ENCODE assay signal across 8 cellular contexts in the genomic region with DNA sequence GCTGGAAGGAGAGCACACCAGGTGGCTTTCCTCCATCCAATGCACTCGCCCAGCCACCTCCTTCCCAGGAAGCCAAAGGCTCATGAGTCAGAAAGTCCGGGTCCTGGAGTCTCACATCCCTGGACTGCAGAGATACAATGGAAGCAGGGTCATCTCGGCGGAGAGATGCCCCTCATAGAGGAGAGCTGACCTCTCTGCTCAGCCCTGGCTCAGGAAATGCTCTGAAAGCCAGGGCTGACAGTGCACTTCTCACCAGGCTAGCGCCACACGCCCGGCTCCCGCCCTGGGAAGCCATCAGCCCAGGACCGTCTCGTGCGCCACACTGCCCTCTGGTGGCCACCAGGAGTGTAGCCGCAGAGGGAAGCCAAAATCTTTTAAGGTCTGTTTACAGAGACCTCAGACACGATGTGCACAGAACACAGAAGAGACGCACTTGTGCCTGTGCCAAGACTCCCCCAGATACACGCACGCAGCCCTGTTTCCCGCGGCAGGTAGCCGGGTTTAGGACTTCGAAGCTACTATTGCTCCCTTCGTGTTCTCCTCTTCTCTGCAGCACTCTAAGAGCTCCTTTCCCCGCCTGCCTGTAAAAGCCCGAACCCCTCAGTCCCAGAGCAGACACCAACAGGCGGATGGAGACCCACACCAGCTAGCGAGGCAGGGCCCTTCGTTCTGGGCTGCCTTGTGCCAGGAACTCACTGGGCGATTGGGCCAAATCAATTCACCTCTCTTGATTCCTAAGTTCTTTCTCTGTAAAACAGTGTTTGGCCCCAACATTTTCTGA. TPM values are rescaled to one million over a fixed set of nuclear protein-coding genes. Genes with fewer than 3 reads are reported as not detected.
DNase-seq lines count a peak whose midpoint lies in the region; ATAC-seq and TF ChIP-seq lines count a peak whose summit lies in the region.

No MANE protein-coding gene starts in this region.

- no TSS peak for BruUV-seq in A673 (replicated peaks; lab: Mats Ljungman, UMichigan)

- CTCF ChIA-PET in A673 (lab: Charles Lee) = interaction anchor here (1.7 kb wide), 1 partner anchor 203 kb away, joined by 6 read pairs; no protein-coding TSS in a partner anchor

- peak; percentile 92 for TF ChIP-seq CTCF in A673 (conservative IDR thresholded peaks at IDR 0.05; ENCODE audit: low read depth, low read length)
- peak; percentile 92 for TF ChIP-seq CTCF in kidney epithelial cell (IDR thresholded peaks at IDR 0.05; ENCODE audit: insufficient read depth, low read length, poor library complexity, severe bottlenecking)

- H3K27ac ChIP-seq in A673 (ENCODE audit: low read depth, low read length, poor library complexity, severe bottlenecking) = no peak overlapping the region

- POLR2A ChIA-PET in A673 (lab: Charles Lee; ENCODE audit: low non-redundant PET) = no interaction called here

- no peak overlapping the region for H3K4me3 ChIP-seq in A673 (ENCODE audit: low read depth, low read length, poor library complexity, severe bottlenecking)
- H3K4me3 ChIP-seq in kidney epithelial cell (ENCODE audit: low read depth, low read length) = no peak overlapping the region

- H3K36me3 ChIP-seq in A673 (ENCODE audit: insufficient read depth, low read length, poor library complexity, severe bottlenecking) = no peaks in the 10 kb centered on the region
- H3K36me3 ChIP-seq in kidney epithelial cell (ENCODE audit: control insufficient read depth, insufficient read depth, low read length) = no peaks in the 10 kb centered on the region

- intact Hi-C loops in A673 (cut with micrococcal nuclease; ENCODE audit: unreplicated experiment) = loop anchor here (10.0 kb wide), 1 partner anchor 1332 kb away; no protein-coding TSS in a partner anchor

- H3K4me1 ChIP-seq in A673 (ENCODE audit: insufficient read depth, low read length, poor library complexity, severe bottlenecking) = no peaks in the 10 kb centered on the region

- ATAC-seq in GM18519 (IDR thresholded peaks at IDR 0.05; ENCODE audit: low FRiP score, unreplicated experiment) (peak; percentile 70), HG03064 (IDR thresholded peaks at IDR 0.05; ENCODE audit: low read depth, unreplicated experiment) (peak; percentile 85)
- ATAC-seq in activated CD4-positive, CD25-positive, alpha-beta regulatory T cell treated with anti-CD3 and anti-CD28 coated beads, Interleukin-2, amount 50 U/mL, for 24 hours = peak; percentile 74 to 77

- peak; percentile 78 for DNase-seq in A673 (ENCODE audit: low spot score)
- peak; percentile 72 for DNase-seq in NCI-H2171 treated with DMSO at 0.1 percent for 48 hours (lab: John Stamatoyannopoulos, UW)
- peak; percentile 44 for DNase-seq in central memory CD4-positive, alpha-beta T cell
- no peak for DNase-seq in kidney epithelial cell (ENCODE audit: low read depth)
- peak; percentile 67 to 75 for DNase-seq in stimulated activated CD4-positive, alpha-beta T cell treated with anti-CD3 and anti-CD28 coated beads, Interleukin-2, amount 100 ng/mL, for 48 hours

- H3K9me3 ChIP-seq in A673 (ENCODE audit: low read depth, low read length, poor library complexity, severe bottlenecking) = no peaks in the 10 kb centered on the region

- H3K27me3 ChIP-seq in A673 (replicated peaks; ENCODE audit: insufficient read depth, low read depth, low read length, poor library complexity) (peaks cover 6% of the 10 kb centered on the region), kidney epithelial cell (ENCODE audit: control insufficient read depth, insufficient read depth, low read length) (no peaks in the 10 kb centered on the region)

RNA-seq across cellular contexts. Expression of gene NTRK3, which starts 9.7 kb away (rescaled TPM):
- total RNA-seq in A673 (2021) (not detected in 2 replicates), kidney epithelial cell (0.34 TPM in 1 of 2 replicates, not detected in the other)
